26 cellular contexts compared by ENCODE assay signal in genomic region chr18:7754258-7754657, GRCh38.
DNase-seq lines count a peak whose midpoint lies in the region; ATAC-seq and TF ChIP-seq lines count a peak whose summit lies in the region.
"Had no signal": no experiment of that assay in that cellular context is flagged by ENCODE, and none has a peak within 500 bp of the region (broad histone marks: within the 10 kb centered on the region; RNA-seq: fewer than 3 reads in every experiment).

No MANE protein-coding gene starts in this region.

- H2BK120ac ChIP-seq in trophoblast cell (ENCODE audit: insufficient read depth, low read length, poor library complexity), result peak overlapping the region; percentile 9

- H2BK5ac ChIP-seq in trophoblast cell (ENCODE audit: low read depth, low read length, poor library complexity), result peak overlapping the region; percentile 74

- H3K4me1 ChIP-seq in Caco-2 (peaks cover 96% of the 10 kb centered on the region), body of pancreas (peaks cover 46% of the 10 kb centered on the region), trophoblast cell (ENCODE audit: control insufficient read depth in 1 of 2, insufficient read depth in 2 of 2, low read length in 2 of 2) (peaks cover 11 to 24% of the 10 kb centered on the region in 2 experiments)
- no peaks in the 10 kb centered on the region for H3K4me1 ChIP-seq in CD4-positive, alpha-beta memory T cell (ENCODE audit: insufficient read depth, low read length)

- no peak overlapping the region for H3K4ac ChIP-seq in trophoblast cell (ENCODE audit: low read depth, low read length)

- TF ChIP-seq POLR2A in body of pancreas (IDR thresholded peaks at IDR 0.05), result no peak

- BruUV-seq in Caco-2 (replicated peaks; lab: Mats Ljungman, UMichigan), result no TSS peak

- peak overlapping the region; percentile 19 for H3K4me2 ChIP-seq in trophoblast cell (ENCODE audit: low read length)

- TF ChIP-seq CTCF in Caco-2 (IDR thresholded peaks at IDR 0.05; ENCODE audit: insufficient read depth in 1 of 2, low read depth in 1 of 2, low read length in 1 of 2, severe bottlenecking in 1 of 2, unreplicated experiment in 1 of 2) (no peak), body of pancreas (IDR thresholded peaks at IDR 0.05) (no peak)

- DNase-seq in AG08396 (ENCODE audit: low spot score) (peak; percentile 11), Caco-2 (no peak), body of pancreas (no peak), trophoblast cell (no peak), NCI-H2171 (lab: John Stamatoyannopoulos, UW) (no peak)
- DNase-seq in CD4-positive, alpha-beta memory T cell, result no peak
- DNase-seq: activated B cell treated with CpG ODN at 0.5 μM for 24 hours; activated CD4-positive, alpha-beta T cell treated with anti-CD3 and anti-CD28 coated beads, Interleukin-2, amount 50 U/mL, for 4 hours; activated CD8-positive, alpha-beta memory T cell treated with anti-CD3 and anti-CD28 coated beads, Interleukin-2, amount 50 U/mL, for 4 hours; CD8-positive, alpha-beta memory T cell; DMS79; KG1; kidney glomerular epithelial cell; MM.1S; natural killer cell; NCI-H1694 treated with DMSO at 0.1 percent for 48 hours; NCI-H446; NK-92 treated with Interleukin-12 subunit alpha and Interleukin-12 subunit beta, amount 100 ng/mL, for 24 hours; stimulated activated CD4-positive, alpha-beta T cell treated with anti-CD3 and anti-CD28 coated beads, Interleukin-4, amount 100 ng/mL, for 24 hours; stimulated activated naive B cell treated with anti-CD40 and anti-IgM and Interleukin-4, amounts not matched to agents 10 μg/mL and 1 μg/mL and 100 μg/mL, for 72 hours had no signal

- H3K4me3 ChIP-seq in Caco-2 (ENCODE audit: low read depth, low read length) (peak overlapping the region; percentile 2), body of pancreas (no peak overlapping the region), trophoblast cell (ENCODE audit: low read depth, low read length) (no peak overlapping the region)
- H3K4me3 ChIP-seq in CD4-positive, alpha-beta memory T cell (ENCODE audit: low read length in 2 of 2), result no peak overlapping the region
- H3K4me3 ChIP-seq: thoracic aorta had no signal

- H3K9me3 ChIP-seq in Caco-2, result no peaks in the 10 kb centered on the region
- no peaks in the 10 kb centered on the region for H3K9me3 ChIP-seq in body of pancreas
- no peaks in the 10 kb centered on the region for H3K9me3 ChIP-seq in trophoblast cell (ENCODE audit: insufficient read depth, low read depth, low read length)
- H3K9me3 ChIP-seq in CD4-positive, alpha-beta memory T cell (ENCODE audit: control insufficient read depth in 1 of 2, low read length in 2 of 2), result no peaks in the 10 kb centered on the region
- H3K9me3 ChIP-seq: thoracic aorta had no signal

- H3K27ac Mint-ChIP-seq in Caco-2 (ENCODE audit: unreplicated experiment), result peak overlapping the region; percentile 93
- H3K27ac Mint-ChIP-seq in CD4-positive, alpha-beta memory T cell, result no peak overlapping the region
- H3K27ac Mint-ChIP-seq: activated B cell treated with CpG ODN at 0.5 μM for 24 hours; activated naive CD8-positive, alpha-beta T cell; activated T-helper 17 cell treated with anti-CD3 and anti-CD28 coated beads, Interleukin-2, amount 50 U/mL, for 72 hours; CD8-positive, alpha-beta memory T cell; natural killer cell; stimulated activated naive B cell treated with anti-CD40 and anti-IgM and Interleukin-4, amounts not matched to agents 10 μg/mL and 1 μg/mL and 100 μg/mL, for 72 hours had no signal

- H3K79me1 ChIP-seq in trophoblast cell (ENCODE audit: low read length), result peaks cover 17% of the 10 kb centered on the region

- no peak overlapping the region for H3K23ac ChIP-seq in trophoblast cell (ENCODE audit: low read length)

- H3K9ac ChIP-seq in trophoblast cell (ENCODE audit: low read length), result no peak overlapping the region

- H2AFZ ChIP-seq in trophoblast cell (ENCODE audit: insufficient read depth, low read length, poor library complexity), result no peak overlapping the region

- no peaks in the 10 kb centered on the region for H3K27me3 Mint-ChIP-seq in Caco-2 (ENCODE audit: insufficient read depth, unreplicated experiment)
- no peaks in the 10 kb centered on the region for H3K27me3 Mint-ChIP-seq in CD4-positive, alpha-beta memory T cell
- H3K27me3 Mint-ChIP-seq: activated B cell treated with CpG ODN at 0.5 μM for 24 hours; activated naive CD8-positive, alpha-beta T cell; activated T-helper 17 cell treated with anti-CD3 and anti-CD28 coated beads, Interleukin-2, amount 50 U/mL, for 72 hours; CD8-positive, alpha-beta memory T cell; central memory CD8-positive, alpha-beta T cell; stimulated activated naive B cell treated with anti-CD40 and anti-IgM and Interleukin-4, amounts not matched to agents 10 μg/mL and 1 μg/mL and 100 μg/mL, for 72 hours had no signal

- H2BK12ac ChIP-seq in trophoblast cell (ENCODE audit: low read length), result no peak overlapping the region

- H3K14ac ChIP-seq in trophoblast cell (ENCODE audit: low read length), result peak overlapping the region; percentile 71

- H3K27me3 ChIP-seq in Caco-2 (replicated peaks; ENCODE audit: control insufficient read depth, insufficient read depth, low read length) (no peaks in the 10 kb centered on the region), body of pancreas (no peaks in the 10 kb centered on the region), trophoblast cell (ENCODE audit: insufficient read depth, low read length) (no peaks in the 10 kb centered on the region)
- H3K27me3 ChIP-seq in CD4-positive, alpha-beta memory T cell (ENCODE audit: insufficient read depth, low read length), result no peaks in the 10 kb centered on the region

- CTCF ChIA-PET in Caco-2 (lab: Charles Lee), result interaction anchor here (0.9 to 2.4 kb wide), 6 partner anchors 14 to 482 kb away, joined by 3 to 15 read pairs (median 6); partner anchors contain the start of gene PTPRM
- CTCF ChIA-PET in CD4-positive, alpha-beta memory T cell (lab: Charles Lee; ENCODE audit: partially characterized antibody), result no interaction called here

- POLR2A ChIA-PET in Caco-2 (lab: Charles Lee), result interaction anchor here (0.7 to 1.4 kb wide), 5 partner anchors 10 to 108 kb away, joined by 3 to 11 read pairs (median 3); no protein-coding TSS in a partner anchor
- POLR2A ChIA-PET in CD4-positive, alpha-beta memory T cell (lab: Charles Lee; ENCODE audit: partially characterized antibody), result no interaction called here

- no peaks in the 10 kb centered on the region for H3K9me3 Mint-ChIP-seq in Caco-2 (ENCODE audit: unreplicated experiment)
- peaks cover 0 to 2% (median 0%) of the 10 kb centered on the region in 8 donors for H3K9me3 Mint-ChIP-seq in CD4-positive, alpha-beta memory T cell
- H3K9me3 Mint-ChIP-seq: activated B cell treated with CpG ODN at 0.5 μM for 24 hours; activated T-helper 17 cell treated with anti-CD3 and anti-CD28 coated beads, Interleukin-2, amount 50 U/mL, for 72 hours; central memory CD8-positive, alpha-beta T cell; stimulated activated naive B cell treated with anti-CD40 and anti-IgM and Interleukin-4, amounts not matched to agents 10 μg/mL and 1 μg/mL and 100 μg/mL, for 72 hours had no signal

- H4K91ac ChIP-seq in trophoblast cell (ENCODE audit: low read depth, low read length), result peak overlapping the region; percentile 21

- H3K18ac ChIP-seq in trophoblast cell (ENCODE audit: low read length), result no peak overlapping the region

- H2AK5ac ChIP-seq in trophoblast cell (ENCODE audit: low read length), result no peak overlapping the region

- no peak overlapping the region for H4K8ac ChIP-seq in trophoblast cell (ENCODE audit: low read depth, low read length)

- intact Hi-C loops in Caco-2 (cut with micrococcal nuclease; ENCODE audit: unreplicated experiment), result loop anchor here (10.0 kb wide), 2 partner anchors 239 to 389 kb away; no protein-coding TSS in a partner anchor
- intact Hi-C loops in body of pancreas (cut with DNase I), result no loop called here
- intact Hi-C loops in CD4-positive, alpha-beta memory T cell (cut with micrococcal nuclease), result no loop called here

- H3K27ac ChIP-seq in body of pancreas, result peak overlapping the region; percentile 35 to 63 (median 48)
- peak overlapping the region; percentile 81 for H3K27ac ChIP-seq in trophoblast cell (ENCODE audit: low read depth, low read length)
- no peak overlapping the region for H3K27ac ChIP-seq in CD4-positive, alpha-beta memory T cell (ENCODE audit: low read depth, low read length)
- H3K27ac ChIP-seq: thoracic aorta had no signal

- H3K4me1 Mint-ChIP-seq in Caco-2 (ENCODE audit: low read depth, unreplicated experiment), result peaks cover 82% of the 10 kb centered on the region
- no peaks in the 10 kb centered on the region for H3K4me1 Mint-ChIP-seq in CD4-positive, alpha-beta memory T cell
- H3K4me1 Mint-ChIP-seq: activated B cell treated with CpG ODN at 0.5 μM for 24 hours; activated T-helper 17 cell treated with anti-CD3 and anti-CD28 coated beads, Interleukin-2, amount 50 U/mL, for 72 hours; CD8-positive, alpha-beta memory T cell; central memory CD8-positive, alpha-beta T cell; natural killer cell; stimulated activated naive B cell treated with anti-CD40 and anti-IgM and Interleukin-4, amounts not matched to agents 10 μg/mL and 1 μg/mL and 100 μg/mL, for 72 hours had no signal

- peak overlapping the region; percentile 84 for H3K4me3 Mint-ChIP-seq in Caco-2 (ENCODE audit: unreplicated experiment)
- no peak overlapping the region for H3K4me3 Mint-ChIP-seq in CD4-positive, alpha-beta memory T cell
- H3K4me3 Mint-ChIP-seq: activated B cell treated with CpG ODN at 0.5 μM for 24 hours; activated naive CD8-positive, alpha-beta T cell; activated T-helper 17 cell treated with anti-CD3 and anti-CD28 coated beads, Interleukin-2, amount 50 U/mL, for 72 hours; CD8-positive, alpha-beta memory T cell; central memory CD8-positive, alpha-beta T cell; natural killer cell; stimulated activated naive B cell treated with anti-CD40 and anti-IgM and Interleukin-4, amounts not matched to agents 10 μg/mL and 1 μg/mL and 100 μg/mL, for 72 hours had no signal

- ATAC-seq in body of pancreas (no peak), GM21576 (IDR thresholded peaks at IDR 0.05; ENCODE audit: unreplicated experiment) (no peak)
- ATAC-seq: activated T-helper 17 cell treated with anti-CD3 and anti-CD28 coated beads, Interleukin-2, amount 50 U/mL, for 72 hours; natural killer cell; Panc1; stimulated activated naive B cell treated with anti-CD40 and anti-IgM and Interleukin-4, amounts not matched to agents 10 μg/mL and 1 μg/mL and 100 μg/mL, for 72 hours had no signal

- peaks cover 4% of the 10 kb centered on the region for H3K79me2 ChIP-seq in trophoblast cell (ENCODE audit: control insufficient read depth, insufficient read depth, low read length, poor library complexity)

- 96 to 97% methylated on average over 1 of the region's 1 CpG for WGBS in body of pancreas, 2 donors
- no CpG with 5 or more reads among the region's 1 CpG for WGBS in trophoblast cell (ENCODE audit: extremely low coverage, insufficient coverage, insufficient read length)

- H4K12ac ChIP-seq in trophoblast cell (ENCODE audit: low read depth, low read length), result no peak overlapping the region

- peaks cover 35% of the 10 kb centered on the region for H3K36me3 Mint-ChIP-seq in Caco-2 (ENCODE audit: insufficient read depth, unreplicated experiment)
- H3K36me3 Mint-ChIP-seq in CD4-positive, alpha-beta memory T cell, result no peaks in the 10 kb centered on the region
- H3K36me3 Mint-ChIP-seq: activated naive CD8-positive, alpha-beta T cell; CD8-positive, alpha-beta memory T cell; natural killer cell; stimulated activated naive B cell treated with anti-CD40 and anti-IgM and Interleukin-4, amounts not matched to agents 10 μg/mL and 1 μg/mL and 100 μg/mL, for 72 hours had no signal

- H3K36me3 ChIP-seq in Caco-2 (ENCODE audit: control insufficient read depth, insufficient read depth, low read length), result no peaks in the 10 kb centered on the region
- no peaks in the 10 kb centered on the region for H3K36me3 ChIP-seq in body of pancreas (replicated peaks in 1 of 2; ENCODE audit: insufficient read depth in 1 of 2, low read depth in 2 of 2)
- no peaks in the 10 kb centered on the region for H3K36me3 ChIP-seq in trophoblast cell (ENCODE audit: control insufficient read depth in 1 of 2, insufficient read depth in 2 of 2, low read length in 2 of 2)
- H3K36me3 ChIP-seq in CD4-positive, alpha-beta memory T cell (ENCODE audit: insufficient read depth, low read length), result no peaks in the 10 kb centered on the region
- H3K36me3 ChIP-seq: thoracic aorta had no signal
